ENCODE assay signal across 23 cellular contexts in genomic region chr17:67784364-67785121, GRCh38. TPM values are rescaled to one million over a fixed set of nuclear protein-coding genes. Genes with fewer than 3 reads are reported as not detected.
DNase-seq lines count a peak whose midpoint lies in the region; ATAC-seq, FAIRE-seq and TF ChIP-seq lines count a peak whose summit lies in the region.
"Had no signal": no experiment of that assay in that cellular context is flagged by ENCODE, and none has a peak within 500 bp of the region (broad histone marks: within the 10 kb centered on the region; RNA-seq: fewer than 3 reads in every experiment).

No MANE protein-coding gene starts in this region.

- H4K20me1 ChIP-seq in GM12878 (ENCODE audit: control insufficient read depth, insufficient read depth): no peaks in the 10 kb centered on the region
- no peaks in the 10 kb centered on the region for H4K20me1 ChIP-seq in neural progenitor cell (ENCODE audit: low read depth)

- FAIRE-seq in GM12878 (lab: Jason Lieb, UNC) (peak; percentile 90), RCC 7860 (lab: Jason Lieb, UNC) (no peak)

- 57% methylated on average over 10 of the region's 10 CpGs for WGBS in GM12878 (ENCODE audit: insufficient coverage, insufficient replicate concordance, low lambda C conversion rate, missing lambda C conversion rate)
- WGBS in spleen, 5 donors: 23 to 49% (median 39%) methylated on average over 10 of the region's 10 CpGs

- H2AFZ ChIP-seq in GM12878 (ENCODE audit: control insufficient read depth, low read depth, low read length) (peak overlapping the region; percentile 60), neural progenitor cell (replicated peaks) (no peak overlapping the region)

- POLR2A ChIA-PET in GM12878 (lab: Charles Lee): interaction anchor here (0.6 to 0.7 kb wide), 2 partner anchors 40 to 182 kb away, joined by 3 read pairs; no protein-coding TSS in a partner anchor

- H3K36me3 Mint-ChIP-seq in neural progenitor cell: no peaks in the 10 kb centered on the region
- H3K36me3 Mint-ChIP-seq: T-cell had no signal

- no peaks in the 10 kb centered on the region for H3K9me3 Mint-ChIP-seq in neural progenitor cell
- H3K9me3 Mint-ChIP-seq: effector memory CD8-positive, alpha-beta T cell; neural crest cell had no signal

- intact Hi-C loops in GM12878 (cut with micrococcal nuclease; ENCODE audit: unreplicated experiment) (no loop called here), spleen (cut with DNase I; ENCODE audit: low total_unique reads) (no loop called here)

- H3K36me3 ChIP-seq in GM12878 (ENCODE audit: control insufficient read depth in 2 of 2, insufficient read depth in 2 of 2, low read length in 1 of 2): no peaks in the 10 kb centered on the region
- H3K36me3 ChIP-seq in neural progenitor cell: no peaks in the 10 kb centered on the region
- H3K36me3 ChIP-seq in spleen: no peaks in the 10 kb centered on the region
- H3K36me3 ChIP-seq: upper lobe of right lung had no signal

- H3K27me3 ChIP-seq in GM12878 (replicated peaks in 1 of 2; ENCODE audit: control insufficient read depth in 2 of 2, insufficient read depth in 2 of 2, low read length in 1 of 2) (no peaks in the 10 kb centered on the region), neural progenitor cell (no peaks in the 10 kb centered on the region), spleen (replicated peaks in 1 of 7) (no peaks in the 10 kb centered on the region)
- H3K27me3 ChIP-seq: upper lobe of right lung had no signal

- RAD21 ChIA-PET in GM12878 (lab: Charles Lee; ENCODE audit: unreplicated experiment): interaction anchor here (0.9 kb wide), 1 partner anchor 155 kb away, joined by 3 read pairs; no protein-coding TSS in a partner anchor

- ATAC-seq in GM18868 (IDR thresholded peaks at IDR 0.05; ENCODE audit: unreplicated experiment) (peak; percentile 77), GM12878 (peak; percentile 83)
- ATAC-seq: effector memory CD8-positive, alpha-beta T cell; left lobe of liver; T-cell; upper lobe of right lung had no signal

- H3K4me1 Mint-ChIP-seq in neural progenitor cell: peaks cover 2% of the 10 kb centered on the region
- H3K4me1 Mint-ChIP-seq: neural crest cell, T-cell had no signal

- peak overlapping the region; percentile 11; the same call in 1 of the 2 replicates for H3K4me2 ChIP-seq in GM12878 (ENCODE audit: control insufficient read depth, insufficient read depth)
- no peak overlapping the region for H3K4me2 ChIP-seq in neural progenitor cell

- H3K9ac ChIP-seq in GM12878 (ENCODE audit: control insufficient read depth, insufficient read depth, low read length): no peak overlapping the region
- H3K9ac ChIP-seq in neural progenitor cell: no peak overlapping the region

- TF ChIP-seq EP300 in GM12878 (IDR thresholded peaks at IDR 0.05; ENCODE audit: borderline replicate concordance in 1 of 2, control insufficient read depth in 1 of 2, low read depth in 2 of 2, low read length in 2 of 2): no peak

- H3K4me3 ChIP-seq in GM12878 (no peak overlapping the region), neural progenitor cell (no peak overlapping the region), spleen (no peak overlapping the region)
- H3K4me3 ChIP-seq: upper lobe of right lung had no signal

- H3K27ac Mint-ChIP-seq in neural progenitor cell: peak overlapping the region; percentile 33
- H3K27ac Mint-ChIP-seq: effector memory CD8-positive, alpha-beta T cell; progenitor cell of endocrine pancreas; T-cell had no signal

- TF ChIP-seq RAD21 in GM12878 (IDR thresholded peaks at IDR 0.05; ENCODE audit: insufficient read depth, low read depth, low read length): no peak

- SMC1A ChIA-PET in GM12878 (lab: Charles Lee; ENCODE audit: uncharacterized antibody, unreplicated experiment): interaction anchor here (1.0 kb wide), 1 partner anchor 16 kb away, joined by 4 read pairs; no protein-coding TSS in a partner anchor

- H3K9me3 ChIP-seq in GM12878 (replicated peaks; ENCODE audit: control insufficient read depth, insufficient read depth, low read length): no peaks in the 10 kb centered on the region
- H3K9me3 ChIP-seq in neural progenitor cell (ENCODE audit: low read depth): no peaks in the 10 kb centered on the region
- peaks cover 0 to 9% (median 0%) of the 10 kb centered on the region in 8 donors for H3K9me3 ChIP-seq in spleen
- H3K9me3 ChIP-seq: upper lobe of right lung had no signal

- BruUV-seq in GM12878 (replicated peaks; lab: Mats Ljungman, UMichigan): no TSS peak

- no peak overlapping the region for H3K4me3 Mint-ChIP-seq in neural progenitor cell
- H3K4me3 Mint-ChIP-seq: effector memory CD8-positive, alpha-beta T cell; neural crest cell; T-cell had no signal

- peak; percentile 48 for DNase-seq in KG1 (lab: John Stamatoyannopoulos, UW)
- no peak for DNase-seq in GM12878 (ENCODE audit: low read depth, low spot score)
- DNase-seq in neural progenitor cell (ENCODE audit: low spot score): no peak
- DNase-seq in NCI-H1092 (lab: John Stamatoyannopoulos, UW): no peak
- no peak for DNase-seq in spleen
- no peak for DNase-seq in RCC 7860 (ENCODE audit: low spot score)
- DNase-seq: activated CD4-positive, alpha-beta T cell treated with anti-CD3 and anti-CD28 coated beads, Interleukin-2, amount 50 U/mL, for 1 hour; activated effector memory CD4-positive, alpha-beta T cell treated with Interleukin-2 at 50 U/mL for 16 hours; COR-L47; effector memory CD8-positive, alpha-beta T cell; glutamatergic neuron; midbrain; NCI-H1417; NCI-H524; stimulated activated CD4-positive, alpha-beta T cell treated with anti-CD3 and anti-CD28 coated beads, Interleukin-2, amount 100 ng/mL, for 24 hours; stimulated activated naive CD4-positive, alpha-beta T cell; T-cell; upper lobe of right lung had no signal

- CTCF ChIA-PET in GM12878 (lab: Yijun Ruan, JAX): interaction anchor here (2.6 kb wide), 1 partner anchor 18 kb away, joined by 8 read pairs; no protein-coding TSS in a partner anchor

- no peaks in the 10 kb centered on the region for H3F3A ChIP-seq in neural progenitor cell (ENCODE audit: low read depth)

- no peak overlapping the region for H3K27ac ChIP-seq in GM12878 (ENCODE audit: control insufficient read depth, insufficient read depth)
- H3K27ac ChIP-seq in neural progenitor cell: no peak overlapping the region
- H3K27ac ChIP-seq in spleen: no peak overlapping the region
- H3K27ac ChIP-seq: upper lobe of right lung, VCaP had no signal

- H3K4me1 ChIP-seq in GM12878 (ENCODE audit: control insufficient read depth, insufficient read depth, low read length): peaks cover 5% of the 10 kb centered on the region; the same call in 1 of the 2 replicates
- peaks cover 3% of the 10 kb centered on the region for H3K4me1 ChIP-seq in neural progenitor cell
- H3K4me1 ChIP-seq in spleen: no peaks in the 10 kb centered on the region
- H3K4me1 ChIP-seq: upper lobe of right lung had no signal

- H3K79me2 ChIP-seq in GM12878 (ENCODE audit: control insufficient read depth, insufficient read depth, low read length) (no peaks in the 10 kb centered on the region), neural progenitor cell (ENCODE audit: low read depth) (no peaks in the 10 kb centered on the region)

- TF ChIP-seq POLR2A in GM12878 (IDR thresholded peaks at IDR 0.05; ENCODE audit: low read depth, low read length) (no peak), spleen (IDR thresholded peaks at IDR 0.05) (no peak)

- no peak for TF ChIP-seq CTCF in GM12878 (IDR thresholded peaks at IDR 0.05 in 2 of 3, conservative IDR thresholded peaks at IDR 0.05 in 1 of 3; ENCODE audit: control insufficient read depth in 2 of 3, extremely low read depth in 1 of 3, insufficient read depth in 1 of 3, low read depth in 3 of 3, low read length in 3 of 3)
- TF ChIP-seq CTCF in neural progenitor cell (IDR thresholded peaks at IDR 0.05): no peak
- TF ChIP-seq CTCF in spleen (IDR thresholded peaks at IDR 0.05 in 8 of 11, conservative IDR thresholded peaks at IDR 0.05 in 3 of 11): no peak

- H3K27me3 Mint-ChIP-seq in neural progenitor cell (ENCODE audit: insufficient read depth, low read depth): peaks cover 2% of the 10 kb centered on the region
- H3K27me3 Mint-ChIP-seq: progenitor cell of endocrine pancreas had no signal

- in situ Hi-C loops in GM12878 (cut with MboI): no loop called here

TF ChIP-seq in GM12878, 131 proteins besides CTCF, POLR2A, EP300 and RAD21 (continues in another document):
- peak; percentile 23; the same call in 1 of the 2 replicates for TF ChIP-seq RUNX3 (IDR thresholded peaks at IDR 0.05; ENCODE audit: low read length)
- TF ChIP-seq SMAD5 (IDR thresholded peaks at IDR 0.05; ENCODE audit: low read depth): no peak
- TF ChIP-seq CHD1 (IDR thresholded peaks at IDR 0.05; ENCODE audit: low read depth, low read length): no peak

RNA-seq across cellular contexts. Expression of gene BPTF, which starts 40.8 kb away (rescaled TPM):
- 404 and 430 TPM in 2 replicates for total RNA-seq in GM12878 (2013; cell fraction: nucleolus; rRNA removed)
- total RNA-seq in GM12878 (2014; rRNA removed) (47.9 and 49.9 TPM in 2 replicates), GM12878 (2014; rRNA removed; fragmentation: Illumina TruSeq; extraction: Trizol) (62.3 and 67.1 TPM in 2 replicates), GM12878 (2021) (69.1 and 75.6 TPM in 2 replicates), neural progenitor cell (ENCODE audit: low replicate concordance) (95.6 and 129 TPM in 2 replicates), spleen (100 to 1,000 TPM; 113 to 148 (median 128) TPM)
- 31.5 TPM for polyA plus RNA-seq in GM12878 (2011; ENCODE audit: low read depth)
- polyA plus RNA-seq in GM12878 (2011; rRNA removed) (63.2 and 78.3 TPM in 2 replicates), GM12878 (2014; fragmentation: Illumina TruSeq; extraction: Trizol) (72.6 and 74.0 TPM in 2 replicates), GM12878 (2014; fragmentation: Nextera tagmentation; extraction: Ambion mirVana) (10 to 100 TPM; 32.9 to 39.7 TPM), GM12878 (2014; rRNA removed) (38.2 and 43.5 TPM in 2 replicates), GM12878 (2016; fragmentation: Nextera tagmentation; extraction: Ambion mirVana) (10 to 100 TPM; 19.4 to 22.9 TPM), spleen (10 to 100 TPM; 12.3 to 17.8 (median 15.1) TPM)
- 45.7 and 47.4 TPM in 2 replicates for polyA plus RNA-seq in GM12878 (2011; cell fraction: cytosol; rRNA removed)
- polyA plus RNA-seq in GM12878 (2011; cell fraction: nucleus; rRNA removed): 74.9 and 87.1 TPM in 2 replicates
- polyA plus RNA-seq in GM12878 (2012): 44.1 and 50.9 TPM in 2 replicates
- polyA minus RNA-seq in GM12878 (2011; rRNA and poly(A)+ RNA removed): 130 and 227 TPM in 2 replicates
- polyA minus RNA-seq in GM12878 (2011; cell fraction: cytosol; rRNA and poly(A)+ RNA removed): 43.3 and 51.4 TPM in 2 replicates
- polyA minus RNA-seq in GM12878 (2011; cell fraction: nucleus; rRNA and poly(A)+ RNA removed): 52.3 and 86.8 TPM in 2 replicates
